16 cellular contexts compared by ENCODE assay signal in genomic region chr1:15303912-15304311, GRCh38. TPM values are rescaled to one million over a fixed set of nuclear protein-coding genes. Genes with fewer than 3 reads are reported as not detected.
DNase-seq lines count a peak whose midpoint lies in the region; ATAC-seq and TF ChIP-seq lines count a peak whose summit lies in the region.
"Had no signal": no experiment of that assay in that cellular context is flagged by ENCODE, and none has a peak within 500 bp of the region (broad histone marks: within the 10 kb centered on the region; RNA-seq: fewer than 3 reads in every experiment).

No MANE protein-coding gene starts in this region.

- H3K27me3 Mint-ChIP-seq in osteocyte (ENCODE audit: unreplicated experiment): no peaks in the 10 kb centered on the region

- intact Hi-C loops in sciatic nerve (cut with DNase I): no loop called here

- H3K27ac ChIP-seq in Karpas-422 (ENCODE audit: low read length): no peak overlapping the region
- H3K27ac ChIP-seq: 22Rv1, PC-9, RWPE1 had no signal

- H3K4me3 Mint-ChIP-seq in osteocyte (ENCODE audit: unreplicated experiment): no peak overlapping the region
- H3K4me3 Mint-ChIP-seq: CD14-positive monocyte, HFFc6, T-cell had no signal

- no peaks in the 10 kb centered on the region for H4K20me1 ChIP-seq in Karpas-422 (ENCODE audit: insufficient read depth, low read depth, low read length)

- no peaks in the 10 kb centered on the region for H3K27me3 ChIP-seq in Karpas-422 (ENCODE audit: low read length)

- H3K36me3 ChIP-seq in Karpas-422 (ENCODE audit: insufficient read depth, low read length): no peaks in the 10 kb centered on the region

- no peaks in the 10 kb centered on the region for H3K9me3 Mint-ChIP-seq in osteocyte (ENCODE audit: unreplicated experiment)
- H3K9me3 Mint-ChIP-seq: HFFc6, T-cell had no signal

- no peaks in the 10 kb centered on the region for H3K4me1 ChIP-seq in Karpas-422 (ENCODE audit: low read length)

- H3K9me2 ChIP-seq in Karpas-422 (replicated peaks; ENCODE audit: insufficient read depth, low read length): no peaks in the 10 kb centered on the region

- peaks cover 11% of the 10 kb centered on the region for H3K4me1 Mint-ChIP-seq in osteocyte (ENCODE audit: unreplicated experiment)

- TF ChIP-seq CTCF in osteocyte (IDR thresholded peaks at IDR 0.05): no peak

- no peaks in the 10 kb centered on the region for H3K9me3 ChIP-seq in Karpas-422 (ENCODE audit: low read length)

- H3K79me2 ChIP-seq in Karpas-422 (ENCODE audit: low read length): no peaks in the 10 kb centered on the region

- H3K4me2 ChIP-seq in Karpas-422 (ENCODE audit: low read depth, low read length, poor library complexity, severe bottlenecking): no peak overlapping the region

- H3K9ac ChIP-seq in Karpas-422 (ENCODE audit: low read length): no peak overlapping the region

- H3K4me3 ChIP-seq in Karpas-422 (ENCODE audit: low read length): no peak overlapping the region
- H3K4me3 ChIP-seq: PC-9 had no signal

- H2AFZ ChIP-seq in Karpas-422 (ENCODE audit: low read length): no peak overlapping the region
- H2AFZ ChIP-seq: PC-9 had no signal

- DNase-seq in NCI-H1105 treated with DMSO at 0.1 percent for 48 hours (lab: John Stamatoyannopoulos, UW) (peak; percentile 18), NCI-H1105 (lab: John Stamatoyannopoulos, UW) (no peak), Karpas-422 (peak; percentile 17), NCI-H2171 (lab: John Stamatoyannopoulos, UW) (peak; percentile 20), sciatic nerve (ENCODE audit: low spot score) (peak; percentile 15), osteocyte (ENCODE audit: extremely low spot score, unreplicated experiment) (no peak)
- no peak for DNase-seq in stimulated activated CD4-positive, alpha-beta T cell treated with anti-CD3 and anti-CD28 coated beads, Interleukin-4, amount 100 ng/mL, for 24 hours
- DNase-seq: SIG-M5, T-cell had no signal

- H3K27ac Mint-ChIP-seq in osteocyte (ENCODE audit: unreplicated experiment): no peak overlapping the region
- H3K27ac Mint-ChIP-seq: CD14-positive monocyte, HFFc6, T-cell had no signal

- no peak for ATAC-seq in sciatic nerve
- no peak for ATAC-seq in GM19351 (IDR thresholded peaks at IDR 0.05; ENCODE audit: unreplicated experiment)

- H3K36me3 Mint-ChIP-seq in osteocyte (ENCODE audit: unreplicated experiment): no peaks in the 10 kb centered on the region
- H3K36me3 Mint-ChIP-seq: CD14-positive monocyte, T-cell had no signal

RNA-seq across cellular contexts. Expression of gene FHAD1, which starts 56.9 kb away (rescaled TPM):
- 0.45 and 1.2 TPM in 2 replicates for total RNA-seq in Karpas-422 (2014; rRNA removed; shearing (Covaris generic); ENCODE audit: low replicate concordance)
- total RNA-seq in sciatic nerve (3.1 TPM), osteocyte (not detected in 2 replicates)
- total RNA-seq: HepG2 had no signal

Comparison
In these comparisons a context has a peak if more than half of its experiments do, and no peak if none do; other contexts are left out.
1. DNase-seq: peak in NCI-H1105 treated with DMSO at 0.1 percent for 48 hours (single experiment), Karpas-422 (single experiment), NCI-H2171 (single experiment) and sciatic nerve (single experiment); none in NCI-H1105 (single experiment), osteocyte (single experiment) and stimulated activated CD4-positive, alpha-beta T cell treated with anti-CD3 and anti-CD28 coated beads, Interleukin-4, amount 100 ng/mL, for 24 hours (single experiment).